In the genomic region with DNA sequence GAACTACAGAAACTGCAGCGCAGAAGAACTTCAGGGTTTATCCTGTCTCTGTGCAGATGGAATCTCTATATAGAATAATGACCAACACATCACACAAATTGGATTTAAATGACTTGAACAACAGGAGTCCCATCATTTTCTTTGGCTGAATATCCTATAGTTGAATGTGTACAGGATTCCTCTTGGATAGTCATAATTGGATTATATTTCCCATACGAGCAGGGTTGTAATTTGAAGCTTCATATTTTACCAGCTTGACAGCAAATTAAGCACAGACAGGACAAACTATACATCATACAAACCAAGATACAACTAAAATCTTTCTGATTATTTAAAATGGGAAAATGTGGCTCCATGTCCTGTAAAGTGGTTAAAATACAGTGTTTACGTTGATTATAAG, we compare ENCODE assay signal across 19 cellular contexts.
"Had no signal": no experiment of that assay in that cellular context is flagged by ENCODE, and none has a peak within 500 bp of the region (broad histone marks: within the 10 kb centered on the region; RNA-seq: fewer than 3 reads in every experiment).

No MANE protein-coding gene starts in this region.

- H3K4me3 Mint-ChIP-seq: activated CD4-positive, alpha-beta memory T cell treated with anti-CD3 and anti-CD28 coated beads, Interleukin-2, amount 10 ng/mL, durations not matched to agents 7 days and 5 days; activated CD4-positive, alpha-beta T cell treated with anti-CD3 and anti-CD28 coated beads, Interleukin-2, amount 10 ng/mL, durations not matched to agents 24 days and 14 days; activated CD8-positive, alpha-beta memory T cell treated with anti-CD3 and anti-CD28 coated beads, Interleukin-2, amount 10 ng/mL, durations not matched to agents 7 days and 5 days; activated naive CD8-positive, alpha-beta T cell treated with anti-CD3 and anti-CD28 coated beads, Interleukin-2, amount 50 U/mL, for 24 hours; immature natural killer cell; memory B cell; nephron had no signal

- H3K4me1 ChIP-seq: pancreas had no signal

- H3K36me3 Mint-ChIP-seq: activated CD8-positive, alpha-beta memory T cell treated with anti-CD3 and anti-CD28 coated beads, Interleukin-2, amount 10 ng/mL, durations not matched to agents 7 days and 5 days; immature natural killer cell; memory B cell had no signal

- H3K4me1 Mint-ChIP-seq: activated CD4-positive, alpha-beta memory T cell treated with anti-CD3 and anti-CD28 coated beads, Interleukin-2, amount 10 ng/mL, durations not matched to agents 7 days and 5 days; activated CD4-positive, alpha-beta T cell treated with anti-CD3 and anti-CD28 coated beads, Interleukin-2, amount 10 ng/mL, durations not matched to agents 24 days and 14 days; activated CD8-positive, alpha-beta memory T cell treated with anti-CD3 and anti-CD28 coated beads, Interleukin-2, amount 10 ng/mL, durations not matched to agents 7 days and 5 days; activated naive CD8-positive, alpha-beta T cell treated with anti-CD3 and anti-CD28 coated beads, Interleukin-2, amount 50 U/mL, for 24 hours; immature natural killer cell; memory B cell had no signal

- H3K27ac ChIP-seq: epithelial cell of prostate, hepatocyte, neutrophil, pancreas, thoracic aorta, upper lobe of left lung had no signal

- H3K27me3 ChIP-seq: hepatocyte, neutrophil, pancreas, upper lobe of left lung had no signal

- H3K36me3 ChIP-seq: neutrophil, pancreas, thoracic aorta, upper lobe of left lung had no signal

- H3K4me3 ChIP-seq: hepatocyte, pancreas, thoracic aorta, upper lobe of left lung had no signal

- DNase-seq: activated CD4-positive, alpha-beta memory T cell treated with anti-CD3 and anti-CD28 coated beads, Interleukin-2, amount 10 ng/mL, durations not matched to agents 7 days and 5 days; activated CD4-positive, alpha-beta T cell treated with anti-CD3 and anti-CD28 coated beads, Interleukin-2, amount 10 ng/mL, durations not matched to agents 24 days and 14 days; activated CD8-positive, alpha-beta memory T cell treated with anti-CD3 and anti-CD28 coated beads, Interleukin-2, amount 10 ng/mL, durations not matched to agents 7 days and 5 days; activated effector memory CD4-positive, alpha-beta T cell treated with anti-CD3 and anti-CD28 coated beads, Interleukin-2, amount 50 U/mL, for 16 hours; activated naive CD4-positive, alpha-beta T cell treated with anti-CD3 and anti-CD28 coated beads, Interleukin-2, amount 50 U/mL, for 16 hours; activated naive CD8-positive, alpha-beta T cell treated with anti-CD3 and anti-CD28 coated beads, Interleukin-2, amount 50 U/mL, for 24 hours; activated T-cell treated with anti-CD3 and anti-CD28 coated beads for 4 hours; immature natural killer cell; pancreas; stimulated activated CD4-positive, alpha-beta T cell treated with anti-CD3 and anti-CD28 coated beads, Interleukin-2, amount 100 ng/mL, for 48 hours; stimulated activated naive CD4-positive, alpha-beta T cell; upper lobe of left lung had no signal

- H3K9me3 ChIP-seq: neutrophil, pancreas, thoracic aorta, upper lobe of left lung had no signal

- ATAC-seq: activated CD8-positive, alpha-beta memory T cell treated with anti-CD3 and anti-CD28 coated beads, Interleukin-2, amount 10 ng/mL, durations not matched to agents 7 days and 5 days; activated naive CD8-positive, alpha-beta T cell treated with anti-CD3 and anti-CD28 coated beads, Interleukin-2, amount 50 U/mL, for 24 hours; pancreas; sciatic nerve had no signal

- H3K27ac Mint-ChIP-seq: activated CD4-positive, alpha-beta memory T cell treated with anti-CD3 and anti-CD28 coated beads, Interleukin-2, amount 10 ng/mL, durations not matched to agents 7 days and 5 days; activated CD4-positive, alpha-beta T cell treated with anti-CD3 and anti-CD28 coated beads, Interleukin-2, amount 10 ng/mL, durations not matched to agents 24 days and 14 days; activated CD8-positive, alpha-beta memory T cell treated with anti-CD3 and anti-CD28 coated beads, Interleukin-2, amount 10 ng/mL, durations not matched to agents 7 days and 5 days; activated naive CD8-positive, alpha-beta T cell treated with anti-CD3 and anti-CD28 coated beads, Interleukin-2, amount 50 U/mL, for 24 hours; immature natural killer cell; memory B cell had no signal

- H3K9me3 Mint-ChIP-seq: activated CD4-positive, alpha-beta memory T cell treated with anti-CD3 and anti-CD28 coated beads, Interleukin-2, amount 10 ng/mL, durations not matched to agents 7 days and 5 days; activated CD4-positive, alpha-beta T cell treated with anti-CD3 and anti-CD28 coated beads, Interleukin-2, amount 10 ng/mL, durations not matched to agents 24 days and 14 days; activated naive CD8-positive, alpha-beta T cell treated with anti-CD3 and anti-CD28 coated beads, Interleukin-2, amount 50 U/mL, for 24 hours; immature natural killer cell; memory B cell; nephron had no signal
